In the genomic region with DNA sequence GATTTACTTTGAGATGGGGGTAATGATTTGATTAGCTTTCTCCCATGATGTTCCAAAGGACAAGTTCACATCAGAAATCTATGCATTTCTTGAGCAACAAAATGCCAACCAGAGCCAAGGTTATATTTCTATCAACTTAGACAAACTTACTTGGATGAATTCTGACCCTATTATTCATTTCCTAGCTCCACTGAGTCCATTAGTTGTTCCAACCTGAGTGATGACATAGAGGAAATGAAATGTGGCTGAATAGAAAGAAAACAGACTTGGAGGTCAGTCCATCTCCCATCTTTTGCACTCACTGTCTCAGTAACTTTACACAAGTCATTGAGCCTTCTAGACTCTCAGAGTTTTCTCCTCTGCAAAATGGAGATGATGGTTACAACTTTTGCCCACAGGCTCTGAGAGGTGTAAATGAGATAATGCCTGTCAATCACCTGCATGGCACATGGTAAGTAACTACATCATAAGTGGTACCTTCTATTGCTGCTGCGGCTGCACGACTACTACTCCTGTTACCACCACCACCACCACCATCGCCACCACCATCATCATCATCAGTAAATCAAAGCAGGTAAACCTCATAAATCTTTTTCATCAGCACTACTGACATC, we compare ENCODE assay signal across 18 cellular contexts.
A peak's percentile ranks its signal among the peaks of the same experiment; 100 is the strongest.
DNase-seq lines count a peak whose midpoint lies in the region; ATAC-seq, FAIRE-seq and TF ChIP-seq lines count a peak whose summit lies in the region.
"Had no signal": no experiment of that assay in that cellular context is flagged by ENCODE, and none has a peak within 500 bp of the region (broad histone marks: within the 10 kb centered on the region; RNA-seq: fewer than 3 reads in every experiment).

No MANE protein-coding gene starts in this region.

- peaks cover 0 to 4% (median 2%) of the 10 kb centered on the region in 3 donors for H3K27me3 Mint-ChIP-seq in CD14-positive monocyte (ENCODE audit: low read depth in 3 of 3)

- H3K27me3 ChIP-seq in HUES48 (ENCODE audit: control insufficient read depth, insufficient read depth, low read length), result no peaks in the 10 kb centered on the region
- H3K27me3 ChIP-seq in GM12878 (replicated peaks in 1 of 2; ENCODE audit: control insufficient read depth in 2 of 2, insufficient read depth in 2 of 2, low read length in 1 of 2), result no peaks in the 10 kb centered on the region
- H3K27me3 ChIP-seq in keratinocyte (ENCODE audit: control insufficient read depth, extremely low read depth, insufficient read depth, low read length), result no peaks in the 10 kb centered on the region
- H3K27me3 ChIP-seq: testis had no signal

- WGBS in GM12878 (ENCODE audit: insufficient coverage, insufficient replicate concordance, low lambda C conversion rate, missing lambda C conversion rate), result 57% methylated on average over 3 of the region's 3 CpGs

- no peaks in the 10 kb centered on the region for H3K36me3 Mint-ChIP-seq in CD14-positive monocyte
- H3K36me3 Mint-ChIP-seq: IgD-negative memory B cell, T-cell had no signal

- H3K9me1 ChIP-seq in keratinocyte (ENCODE audit: control insufficient read depth, extremely low read depth, insufficient read depth, low read length), result peaks cover 3% of the 10 kb centered on the region

- no peak overlapping the region for H3K4me3 ChIP-seq in AG10803 (ENCODE audit: low read length)
- H3K4me3 ChIP-seq in HUES48 (ENCODE audit: low read depth, low read length), result no peak overlapping the region
- H3K4me3 ChIP-seq in GM12878, result no peak overlapping the region
- H3K4me3 ChIP-seq in keratinocyte (ENCODE audit: control insufficient read depth in 2 of 3, extremely low read depth in 1 of 3, insufficient read depth in 2 of 3, low read depth in 1 of 3, low read length in 3 of 3), result no peak overlapping the region
- H3K4me3 ChIP-seq: testis had no signal

- TF ChIP-seq CTCF in AG10803 (conservative IDR thresholded peaks at IDR 0.05; ENCODE audit: low read length), result no peak
- no peak for TF ChIP-seq CTCF in GM12878 (IDR thresholded peaks at IDR 0.05 in 2 of 3, conservative IDR thresholded peaks at IDR 0.05 in 1 of 3; ENCODE audit: control insufficient read depth in 2 of 3, extremely low read depth in 1 of 3, insufficient read depth in 1 of 3, low read depth in 3 of 3, low read length in 3 of 3)
- TF ChIP-seq CTCF in keratinocyte (optimal IDR thresholded peaks at IDR 0.05 in 1 of 3, IDR thresholded peaks at IDR 0.05 in 1 of 3, conservative IDR thresholded peaks at IDR 0.05 in 1 of 3; ENCODE audit: extremely low read depth in 1 of 3, insufficient read depth in 2 of 3, low read length in 3 of 3), result no peak
- no peak for TF ChIP-seq CTCF in CD14-positive monocyte (IDR thresholded peaks at IDR 0.05)

- FAIRE-seq in GM12878 (lab: Jason Lieb, UNC) (no peak), keratinocyte (lab: Jason Lieb, UNC) (peak; percentile 86)
- FAIRE-seq: islet of Langerhans had no signal

- RAD21 ChIA-PET in GM12878 (lab: Charles Lee; ENCODE audit: unreplicated experiment), result interaction anchor here (1.0 to 1.6 kb wide), 5 partner anchors 11 to 130 kb away, joined by 3 to 7 read pairs (median 4); no protein-coding TSS in a partner anchor

- 0 out of 2 replicates have a peak, but pooled peaks cover 3% of the 10 kb centered on the region for H3K36me3 ChIP-seq in HUES48 (ENCODE audit: control insufficient read depth, insufficient read depth, low read length)
- H3K36me3 ChIP-seq in GM12878 (ENCODE audit: control insufficient read depth in 2 of 2, insufficient read depth in 2 of 2, low read length in 1 of 2), result no peaks in the 10 kb centered on the region
- H3K36me3 ChIP-seq in keratinocyte (ENCODE audit: control insufficient read depth in 2 of 2, extremely low read depth in 1 of 2, insufficient read depth in 2 of 2, low read length in 2 of 2), result peaks cover 1 to 7% of the 10 kb centered on the region in 2 experiments

- POLR2A ChIA-PET in GM12878 (lab: Charles Lee), result interaction anchor here (0.8 to 0.9 kb wide), 2 partner anchors 10 to 14 kb away, joined by 3 to 4 read pairs; no protein-coding TSS in a partner anchor

- SMC1A ChIA-PET in GM12878 (lab: Charles Lee; ENCODE audit: uncharacterized antibody, unreplicated experiment), result interaction anchor here (0.9 to 5.3 kb wide), 13 partner anchors 9 to 121 kb away, joined by 3 to 37 read pairs (median 3); no protein-coding TSS in a partner anchor

- H4K20me1 ChIP-seq in GM12878 (ENCODE audit: control insufficient read depth, insufficient read depth) (no peaks in the 10 kb centered on the region), keratinocyte (ENCODE audit: control insufficient read depth, extremely low read depth, insufficient read depth, low read length) (no peaks in the 10 kb centered on the region)

- TF ChIP-seq EP300 in GM12878 (IDR thresholded peaks at IDR 0.05; ENCODE audit: borderline replicate concordance in 1 of 2, control insufficient read depth in 1 of 2, low read depth in 2 of 2, low read length in 2 of 2), result no peak

- H3K9me3 ChIP-seq in HUES48 (ENCODE audit: control insufficient read depth, insufficient read depth, low read length) (no peaks in the 10 kb centered on the region), GM12878 (replicated peaks; ENCODE audit: control insufficient read depth, insufficient read depth, low read length) (no peaks in the 10 kb centered on the region), keratinocyte (ENCODE audit: control insufficient read depth, low read depth, low read length) (no peaks in the 10 kb centered on the region)
- H3K9me3 ChIP-seq: testis had no signal

- H3K4me2 ChIP-seq in GM12878 (ENCODE audit: control insufficient read depth, insufficient read depth) (no peak overlapping the region), keratinocyte (ENCODE audit: control insufficient read depth, extremely low read depth, insufficient read depth, low read depth, low read length) (peak overlapping the region; percentile 40)

- peaks cover 8% of the 10 kb centered on the region for H3K4me1 Mint-ChIP-seq in CD14-positive monocyte
- H3K4me1 Mint-ChIP-seq: IgD-negative memory B cell had no signal

- intact Hi-C loops in GM12878 (cut with micrococcal nuclease; ENCODE audit: unreplicated experiment) (no loop called here), CD14-positive monocyte (cut with micrococcal nuclease) (no loop called here)

- H2AFZ ChIP-seq in GM12878 (ENCODE audit: control insufficient read depth, low read depth, low read length) (no peak overlapping the region), keratinocyte (ENCODE audit: control insufficient read depth, low read length) (no peak overlapping the region)

- peaks cover 0 to 2% (median 0%) of the 10 kb centered on the region in 7 donors for H3K9me3 Mint-ChIP-seq in CD14-positive monocyte
- H3K9me3 Mint-ChIP-seq: T-cell had no signal

- dilution Hi-C loops in keratinocyte (cut with MboI; ENCODE audit: extremely low pct_ligation_motif_present, low sequenced_read_pairs), result no loop called here

- H3K79me2 ChIP-seq in GM12878 (ENCODE audit: control insufficient read depth, insufficient read depth, low read length), result no peaks in the 10 kb centered on the region
- H3K79me2 ChIP-seq in keratinocyte (ENCODE audit: control insufficient read depth, insufficient read depth, low read length), result peaks cover 83% of the 10 kb centered on the region

- peaks cover 34% of the 10 kb centered on the region for H3K4me1 ChIP-seq in HUES48 (ENCODE audit: control insufficient read depth, insufficient read depth, low read length)
- no peaks in the 10 kb centered on the region for H3K4me1 ChIP-seq in GM12878 (ENCODE audit: control insufficient read depth, insufficient read depth, low read length)
- H3K4me1 ChIP-seq in keratinocyte (ENCODE audit: control insufficient read depth, extremely low read depth, insufficient read depth, low read length), result peaks cover 67% of the 10 kb centered on the region
- H3K4me1 ChIP-seq: testis had no signal

- no peak overlapping the region for H3K4me3 Mint-ChIP-seq in CD14-positive monocyte
- H3K4me3 Mint-ChIP-seq: IgD-negative memory B cell, T-cell had no signal

- no peak for TF ChIP-seq POLR2A in GM12878 (IDR thresholded peaks at IDR 0.05; ENCODE audit: low read depth, low read length)

- BruUV-seq in GM12878 (replicated peaks; lab: Mats Ljungman, UMichigan), result no TSS peak

- in situ Hi-C loops in GM12878 (cut with MboI), result no loop called here

- no peak for TF ChIP-seq RAD21 in GM12878 (IDR thresholded peaks at IDR 0.05; ENCODE audit: insufficient read depth, low read depth, low read length)

- H3K9ac ChIP-seq in HUES48 (ENCODE audit: low read depth, low read length) (no peak overlapping the region), GM12878 (ENCODE audit: control insufficient read depth, insufficient read depth, low read length) (no peak overlapping the region), keratinocyte (ENCODE audit: control insufficient read depth, extremely low read depth, insufficient read depth, low read length) (no peak overlapping the region)

- H3K27ac ChIP-seq in HUES48 (ENCODE audit: low read depth, low read length), result peak overlapping the region; percentile 52
- H3K27ac ChIP-seq in GM12878 (ENCODE audit: control insufficient read depth, insufficient read depth), result no peak overlapping the region
- peak overlapping the region; percentile 1 for H3K27ac ChIP-seq in keratinocyte (ENCODE audit: control insufficient read depth, insufficient read depth, low read length)
- H3K27ac ChIP-seq: testis had no signal

- ATAC-seq in GM12878, result no peak
- ATAC-seq: T-cell had no signal

- H3K27ac Mint-ChIP-seq in CD14-positive monocyte, result peak overlapping the region in 1 of 7 donors; percentile 17
- H3K27ac Mint-ChIP-seq: IgD-negative memory B cell, T-cell had no signal

- DNase-seq in AG10803 (ENCODE audit: low read depth) (peak; percentile 60), GM12878 (ENCODE audit: low read depth, low spot score) (no peak), keratinocyte (ENCODE audit: low read depth, low spot score) (no peak), DMS114 treated with DMSO at 0.1 percent for 48 hours (lab: John Stamatoyannopoulos, UW; ENCODE audit: unreplicated experiment) (no peak), CD14-positive monocyte (ENCODE audit: low spot score) (no peak), NCI-H510A treated with DMSO at 0.1 percent for 48 hours (lab: John Stamatoyannopoulos, UW) (no peak)
- no peak for DNase-seq in activated T-cell treated with anti-CD3 and anti-CD28 coated beads, Interleukin-2, amount 50 U/mL, for 48 hours
- DNase-seq: AML-193, cortex of kidney, DMS53, foreskin melanocyte, NCI-H1417 treated with DMSO at 0.1 percent for 48 hours, NCI-H446, T-cell, testis had no signal

- CTCF ChIA-PET in GM12878 (lab: Yijun Ruan, JAX), result interaction anchor here (0.6 to 2.7 kb wide), 6 partner anchors 16 to 123 kb away, joined by 3 to 10 read pairs (median 3); no protein-coding TSS in a partner anchor

TF ChIP-seq in GM12878, 131 proteins besides CTCF, POLR2A, EP300 and RAD21 (continues in another document):
- TF ChIP-seq, protein P1, sequence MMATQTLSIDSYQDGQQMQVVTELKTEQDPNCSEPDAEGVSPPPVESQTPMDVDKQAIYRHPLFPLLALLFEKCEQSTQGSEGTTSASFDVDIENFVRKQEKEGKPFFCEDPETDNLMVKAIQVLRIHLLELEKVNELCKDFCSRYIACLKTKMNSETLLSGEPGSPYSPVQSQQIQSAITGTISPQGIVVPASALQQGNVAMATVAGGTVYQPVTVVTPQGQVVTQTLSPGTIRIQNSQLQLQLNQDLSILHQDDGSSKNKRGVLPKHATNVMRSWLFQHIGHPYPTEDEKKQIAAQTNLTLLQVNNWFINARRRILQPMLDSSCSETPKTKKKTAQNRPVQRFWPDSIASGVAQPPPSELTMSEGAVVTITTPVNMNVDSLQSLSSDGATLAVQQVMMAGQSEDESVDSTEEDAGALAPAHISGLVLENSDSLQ (IDR thresholded peaks at IDR 0.05), result peak; percentile 48
